9 cellular contexts compared by ENCODE assay signal in the genomic region with DNA sequence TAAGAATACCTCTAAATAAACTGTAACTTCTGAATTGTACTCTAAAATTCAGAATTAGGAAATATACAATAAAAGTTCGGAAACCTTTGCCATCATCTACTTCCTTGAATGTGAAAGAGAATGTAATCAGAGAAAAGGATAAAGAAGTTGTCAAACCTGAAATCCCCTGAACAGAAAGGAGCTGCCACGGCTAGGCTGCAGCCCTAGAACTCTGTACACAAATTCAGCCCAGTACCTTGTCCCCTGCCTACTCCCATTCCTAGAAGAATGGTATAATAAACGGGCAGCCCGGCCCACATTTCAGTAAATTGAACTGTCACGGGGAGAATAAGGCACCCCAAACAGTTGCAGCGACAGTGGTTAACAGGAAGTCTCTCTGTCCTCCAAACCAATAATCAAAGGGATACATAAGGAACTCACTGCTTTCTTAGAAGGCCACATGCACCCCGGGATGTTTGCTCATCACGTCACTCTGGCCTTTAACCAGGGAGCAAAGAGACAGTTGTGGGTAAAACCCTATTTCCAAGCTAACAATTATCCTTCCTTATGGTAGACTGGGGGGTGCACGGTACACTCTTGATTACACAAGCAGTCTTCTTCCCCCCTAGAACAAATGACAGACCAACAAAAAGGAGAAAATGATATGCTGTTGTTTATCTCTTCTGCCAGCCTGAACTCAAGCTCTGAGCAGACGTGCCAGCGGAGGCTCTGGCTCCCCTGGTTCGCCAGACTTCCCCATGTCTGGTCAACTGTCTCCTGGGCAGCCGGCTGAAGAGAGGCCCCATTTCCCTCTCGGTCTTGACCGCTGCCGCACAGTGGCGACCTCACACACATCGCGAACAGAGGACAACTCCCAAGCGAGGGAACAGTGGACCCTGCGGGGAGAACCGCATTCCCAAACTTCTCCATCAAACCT. TPM values are rescaled to one million over a fixed set of nuclear protein-coding genes. Genes with fewer than 3 reads are reported as not detected.
DNase-seq lines count a peak whose midpoint lies in the region; ATAC-seq, FAIRE-seq and TF ChIP-seq lines count a peak whose summit lies in the region.
"Had no signal": no experiment of that assay in that cellular context is flagged by ENCODE, and none has a peak within 500 bp of the region (broad histone marks: within the 10 kb centered on the region; RNA-seq: fewer than 3 reads in every experiment).

No MANE protein-coding gene starts in this region.

- no peak for FAIRE-seq in urothelium cell line (lab: Jason Lieb, UNC)

- peak overlapping the region; percentile 89 for H3K27ac Mint-ChIP-seq in activated T-helper 2 cell treated with anti-CD3 and anti-CD28 coated beads, Interferon-gamma antibody, Interleukin-2, Interleukin-4, amounts not matched to agents 10 μg/mL and 5 μg/mL and 100 μg/mL, durations not matched to agents 14 hours and 24 hours and 36 hours
- peak overlapping the region; percentile 96 to 99 (median 98) for H3K27ac Mint-ChIP-seq in naive B cell

- intact Hi-C loops in activated T-helper 2 cell treated with anti-CD3 and anti-CD28 coated beads, Interferon-gamma antibody, Interleukin-2, Interleukin-4, amounts not matched to agents 10 μg/mL and 5 μg/mL and 100 μg/mL, durations not matched to agents 14 hours and 24 hours and 36 hours (cut with micrococcal nuclease): loop anchor here (5.0 to 10.0 kb wide), 2 partner anchors 106 to 127 kb away; partner anchors contain the start of gene LIG3

- H3K4me3 ChIP-seq in fibroblast of villous mesenchyme (ENCODE audit: low read depth, low read length): peak overlapping the region; percentile 83

- H3K9me3 Mint-ChIP-seq in activated T-helper 2 cell treated with anti-CD3 and anti-CD28 coated beads, Interferon-gamma antibody, Interleukin-2, Interleukin-4, amounts not matched to agents 10 μg/mL and 5 μg/mL and 100 μg/mL, durations not matched to agents 14 hours and 24 hours and 36 hours: no peaks in the 10 kb centered on the region
- H3K9me3 Mint-ChIP-seq in naive B cell: no peaks in the 10 kb centered on the region

- H3K4me1 Mint-ChIP-seq in activated T-helper 2 cell treated with anti-CD3 and anti-CD28 coated beads, Interferon-gamma antibody, Interleukin-2, Interleukin-4, amounts not matched to agents 10 μg/mL and 5 μg/mL and 100 μg/mL, durations not matched to agents 14 hours and 24 hours and 36 hours (ENCODE audit: low read depth): peaks cover 45% of the 10 kb centered on the region
- H3K4me1 Mint-ChIP-seq in naive B cell: peaks cover 16 to 35% (median 27%) of the 10 kb centered on the region in 3 donors

- peaks cover 3% of the 10 kb centered on the region for H3K36me3 Mint-ChIP-seq in activated T-helper 2 cell treated with anti-CD3 and anti-CD28 coated beads, Interferon-gamma antibody, Interleukin-2, Interleukin-4, amounts not matched to agents 10 μg/mL and 5 μg/mL and 100 μg/mL, durations not matched to agents 14 hours and 24 hours and 36 hours (ENCODE audit: low read depth)
- no peaks in the 10 kb centered on the region for H3K36me3 Mint-ChIP-seq in naive B cell

- TF ChIP-seq CTCF in fibroblast of villous mesenchyme (IDR thresholded peaks at IDR 0.05; ENCODE audit: insufficient read depth, low read depth, low read length): no peak

- ATAC-seq in GM21723 (IDR thresholded peaks at IDR 0.05; ENCODE audit: unreplicated experiment) (peak; percentile 15), naive B cell (ENCODE audit: low read depth in 2 of 2) (peak; percentile 4 to 24)

- in situ Hi-C loops in Caki2 (cut with HindIII; ENCODE audit: low pct_unique_long_range_greater_than_20kb, low sequenced_read_pairs): no loop called here

- no peaks in the 10 kb centered on the region for H3K27me3 Mint-ChIP-seq in activated T-helper 2 cell treated with anti-CD3 and anti-CD28 coated beads, Interferon-gamma antibody, Interleukin-2, Interleukin-4, amounts not matched to agents 10 μg/mL and 5 μg/mL and 100 μg/mL, durations not matched to agents 14 hours and 24 hours and 36 hours (ENCODE audit: low read depth)
- H3K27me3 Mint-ChIP-seq in naive B cell: no peaks in the 10 kb centered on the region

- H3K4me3 Mint-ChIP-seq in activated T-helper 2 cell treated with anti-CD3 and anti-CD28 coated beads, Interferon-gamma antibody, Interleukin-2, Interleukin-4, amounts not matched to agents 10 μg/mL and 5 μg/mL and 100 μg/mL, durations not matched to agents 14 hours and 24 hours and 36 hours (ENCODE audit: low read depth): peak overlapping the region; percentile 88
- peak overlapping the region; percentile 91 to 99 (median 96) for H3K4me3 Mint-ChIP-seq in naive B cell

- peak; percentile 67 for DNase-seq in Caki2 (ENCODE audit: low read depth)
- peak; percentile 33 for DNase-seq in NCI-H345 treated with DMSO at 0.1 percent for 48 hours (lab: John Stamatoyannopoulos, UW; ENCODE audit: unreplicated experiment)
- peak; percentile 18 for DNase-seq in activated T-helper 2 cell treated with anti-CD3 and anti-CD28 coated beads, Interferon-gamma antibody, Interleukin-2, Interleukin-4, amounts not matched to agents 10 μg/mL and 5 μg/mL and 100 μg/mL, durations not matched to agents 14 hours and 24 hours and 36 hours (ENCODE audit: low spot score)
- DNase-seq in fibroblast of villous mesenchyme (ENCODE audit: low read depth): peak; percentile 60
- peak; percentile 24 for DNase-seq in naive B cell
- DNase-seq in urothelium cell line (ENCODE audit: low spot score): peak; percentile 31
- no peak for DNase-seq in NCI-H2107 treated with DMSO at 0.1 percent for 48 hours (lab: John Stamatoyannopoulos, UW; ENCODE audit: unreplicated experiment)

RNA-seq across cellular contexts. Expression of gene RFFL, which starts 24.5 kb away (rescaled TPM):
- 75.3 and 76.0 TPM in 2 replicates for total RNA-seq in Caki2 (2014; rRNA removed; shearing (Covaris generic); ENCODE audit: low replicate concordance)
- total RNA-seq in activated T-helper 2 cell treated with anti-CD3 and anti-CD28 coated beads, Interferon-gamma antibody, Interleukin-2, Interleukin-4, amounts not matched to agents 10 μg/mL and 5 μg/mL and 100 μg/mL, durations not matched to agents 14 hours and 24 hours and 36 hours: 21.3 and 25.4 TPM in 2 replicates
- total RNA-seq in fibroblast of villous mesenchyme: 11.9 and 15.1 TPM in 2 replicates
- 10 to 100 TPM; 15.9 to 27.4 (median 22.3) TPM for polyA plus RNA-seq in naive B cell (ENCODE audit: low read depth in 6 of 6)

RNA-seq across cellular contexts. Expression of gene RAD51D, which starts 31.7 kb away (rescaled TPM):
- total RNA-seq in Caki2 (2014; rRNA removed; shearing (Covaris generic); ENCODE audit: low replicate concordance): 3.6 and 23.7 TPM in 2 replicates
- 29.5 and 31.9 TPM in 2 replicates for total RNA-seq in activated T-helper 2 cell treated with anti-CD3 and anti-CD28 coated beads, Interferon-gamma antibody, Interleukin-2, Interleukin-4, amounts not matched to agents 10 μg/mL and 5 μg/mL and 100 μg/mL, durations not matched to agents 14 hours and 24 hours and 36 hours
- 8.6 and 12.6 TPM in 2 replicates for total RNA-seq in fibroblast of villous mesenchyme
- polyA plus RNA-seq in naive B cell (ENCODE audit: low read depth in 6 of 6): 10 to 100 TPM in 3 of 6 donors, 1 to 10 TPM in 3; 9.0 to 17.0 (median 11.6) TPM

RNA-seq across cellular contexts. Expression of gene FNDC8, which starts 33.4 kb away (rescaled TPM):
- total RNA-seq in Caki2 (2014; rRNA removed; shearing (Covaris generic); ENCODE audit: low replicate concordance): not detected in 2 replicates
- not detected in 2 replicates for total RNA-seq in activated T-helper 2 cell treated with anti-CD3 and anti-CD28 coated beads, Interferon-gamma antibody, Interleukin-2, Interleukin-4, amounts not matched to agents 10 μg/mL and 5 μg/mL and 100 μg/mL, durations not matched to agents 14 hours and 24 hours and 36 hours
- not detected in 2 replicates for total RNA-seq in fibroblast of villous mesenchyme
- polyA plus RNA-seq in naive B cell (ENCODE audit: low read depth in 6 of 6): not detected
- total RNA-seq: activated CD8-positive, alpha-beta memory T cell treated with anti-CD3 and anti-CD28 coated beads for 36 hours had no signal

RNA-seq across cellular contexts. Expression of gene NLE1, which starts 54.1 kb away (rescaled TPM):
- total RNA-seq in Caki2 (2014; rRNA removed; shearing (Covaris generic); ENCODE audit: low replicate concordance): 39.3 and 53.6 TPM in 2 replicates
- total RNA-seq in activated T-helper 2 cell treated with anti-CD3 and anti-CD28 coated beads, Interferon-gamma antibody, Interleukin-2, Interleukin-4, amounts not matched to agents 10 μg/mL and 5 μg/mL and 100 μg/mL, durations not matched to agents 14 hours and 24 hours and 36 hours: 38.8 and 40.6 TPM in 2 replicates
- 13.8 and 16.1 TPM in 2 replicates for total RNA-seq in fibroblast of villous mesenchyme
- 1 to 10 TPM; 3.2 to 5.8 (median 3.6) TPM for polyA plus RNA-seq in naive B cell (ENCODE audit: low read depth in 6 of 6)

RNA-seq across cellular contexts. Expression of gene UNC45B, which starts 59.6 kb away (rescaled TPM):
- not detected in 2 replicates for total RNA-seq in Caki2 (2014; rRNA removed; shearing (Covaris generic); ENCODE audit: low replicate concordance)
- not detected in 2 replicates for total RNA-seq in activated T-helper 2 cell treated with anti-CD3 and anti-CD28 coated beads, Interferon-gamma antibody, Interleukin-2, Interleukin-4, amounts not matched to agents 10 μg/mL and 5 μg/mL and 100 μg/mL, durations not matched to agents 14 hours and 24 hours and 36 hours
- not detected in 2 replicates for total RNA-seq in fibroblast of villous mesenchyme
- not detected for polyA plus RNA-seq in naive B cell (ENCODE audit: low read depth in 6 of 6)
- total RNA-seq: activated CD8-positive, alpha-beta memory T cell treated with anti-CD3 and anti-CD28 coated beads for 36 hours had no signal
